In the genomic region with DNA sequence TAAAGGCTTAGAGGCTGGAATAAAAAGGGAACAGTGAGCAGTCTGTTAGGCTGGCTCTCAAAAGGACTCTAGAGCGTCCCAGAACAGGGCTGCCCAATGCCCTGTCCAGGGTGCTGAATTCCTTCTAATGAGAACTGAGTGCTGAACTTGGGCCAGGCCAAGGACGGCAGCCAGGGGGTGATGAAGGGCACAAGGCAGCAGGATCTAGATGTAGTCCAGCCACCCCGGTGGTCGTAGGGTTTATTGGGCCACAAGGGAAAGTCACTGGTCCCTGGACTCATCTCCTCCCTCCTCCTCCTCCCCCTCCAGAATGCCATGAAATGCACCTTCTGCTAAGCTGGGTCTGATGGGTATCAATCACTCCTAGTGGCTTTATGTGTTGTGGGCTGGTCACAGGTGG, we compare ENCODE assay signal across 1 cellular context.
TF ChIP-seq lines count a peak whose summit lies in the region.

No MANE protein-coding gene starts in this region.

TF ChIP-seq in HepG2, 621 proteins besides CTCF, POLR2A, EP300 and RAD21 (continued from another document and continues in another):
- TF ChIP-seq, protein P1, sequence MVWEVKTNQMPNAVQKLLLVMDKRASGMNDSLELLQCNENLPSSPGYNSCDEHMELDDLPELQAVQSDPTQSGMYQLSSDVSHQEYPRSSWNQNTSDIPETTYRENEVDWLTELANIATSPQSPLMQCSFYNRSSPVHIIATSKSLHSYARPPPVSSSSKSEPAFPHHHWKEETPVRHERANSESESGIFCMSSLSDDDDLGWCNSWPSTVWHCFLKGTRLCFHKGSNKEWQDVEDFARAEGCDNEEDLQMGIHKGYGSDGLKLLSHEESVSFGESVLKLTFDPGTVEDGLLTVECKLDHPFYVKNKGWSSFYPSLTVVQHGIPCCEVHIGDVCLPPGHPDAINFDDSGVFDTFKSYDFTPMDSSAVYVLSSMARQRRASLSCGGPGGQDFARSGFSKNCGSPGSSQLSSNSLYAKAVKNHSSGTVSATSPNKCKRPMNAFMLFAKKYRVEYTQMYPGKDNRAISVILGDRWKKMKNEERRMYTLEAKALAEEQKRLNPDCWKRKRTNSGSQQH (CRISPR knock-in tag; IDR thresholded peaks at IDR 0.05; ENCODE audit: low read depth), result peak; percentile 82; the same call in 1 of the 2 replicates
- TF ChIP-seq RELA (CRISPR knock-in tag; IDR thresholded peaks at IDR 0.05) (0 out of 2 replicates have a peak, but pooled peaks have one; percentile 67), ZMYM2 (CRISPR knock-in tag; IDR thresholded peaks at IDR 0.05) (no peak), ZNF556 (CRISPR knock-in tag; IDR thresholded peaks at IDR 0.05; ENCODE audit: borderline replicate concordance) (no peak), TRIM24 (CRISPR knock-in tag; IDR thresholded peaks at IDR 0.05) (no peak), FOXJ3 (CRISPR knock-in tag; IDR thresholded peaks at IDR 0.05; ENCODE audit: borderline replicate concordance) (no peak), SATB2 (CRISPR knock-in tag; IDR thresholded peaks at IDR 0.05) (peak; percentile 77; the same call in 1 of the 2 replicates), SMC3 (IDR thresholded peaks at IDR 0.05; ENCODE audit: low read length) (peak; percentile 25; the same call in 1 of the 2 replicates), ZNF160 (CRISPR knock-in tag; IDR thresholded peaks at IDR 0.05) (0 out of 2 replicates have a peak, but pooled peaks have one; percentile 51), ZNF558 (CRISPR knock-in tag; IDR thresholded peaks at IDR 0.05; ENCODE audit: borderline replicate concordance) (peak; percentile 76; the same call in 1 of the 2 replicates), ZNF614 (CRISPR knock-in tag; IDR thresholded peaks at IDR 0.05; ENCODE audit: borderline replicate concordance) (peak; percentile 59; the same call in 1 of the 2 replicates), ZNF12 (CRISPR knock-in tag; IDR thresholded peaks at IDR 0.05) (peak; percentile 42; the same call in 1 of the 2 replicates), HMG20B (CRISPR knock-in tag; conservative IDR thresholded peaks at IDR 0.05) (peak; percentile 71; the same call in 1 of the 2 replicates), ZNF773 (CRISPR knock-in tag; IDR thresholded peaks at IDR 0.05; ENCODE audit: borderline replicate concordance) (peak; percentile 83; the same call in 1 of the 2 replicates), ZBTB7B (CRISPR knock-in tag; IDR thresholded peaks at IDR 0.05) (peak; percentile 46; the same call in 1 of the 2 replicates), FOSL2 (CRISPR knock-in tag; IDR thresholded peaks at IDR 0.05) (peak; percentile 36; the same call in 1 of the 2 replicates), EHMT2 (IDR thresholded peaks at IDR 0.05; ENCODE audit: borderline replicate concordance, low read depth, low read length) (peak; percentile 97), KDM6A (CRISPR knock-in tag; IDR thresholded peaks at IDR 0.05; ENCODE audit: low read depth) (0 out of 2 replicates have a peak, but pooled peaks have one; percentile 15), ZSCAN12 (CRISPR knock-in tag; IDR thresholded peaks at IDR 0.05) (no peak), SMAD9 (CRISPR knock-in tag; IDR thresholded peaks at IDR 0.05) (0 out of 2 replicates have a peak, but pooled peaks have one; percentile 35), JUN (CRISPR knock-in tag; IDR thresholded peaks at IDR 0.05) (no peak), NR1H2 (CRISPR knock-in tag; IDR thresholded peaks at IDR 0.05; ENCODE audit: borderline replicate concordance, low read depth) (no peak), KLF15 (CRISPR knock-in tag; IDR thresholded peaks at IDR 0.05; ENCODE audit: borderline replicate concordance) (peak; percentile 75; the same call in 1 of the 2 replicates), ZNF644 (CRISPR knock-in tag; IDR thresholded peaks at IDR 0.05; ENCODE audit: low read depth) (0 out of 2 replicates have a peak, but pooled peaks have one; percentile 52), ZMYM4 (CRISPR knock-in tag; IDR thresholded peaks at IDR 0.05) (peak; percentile 60; the same call in 1 of the 2 replicates), MEIS1 (CRISPR knock-in tag; IDR thresholded peaks at IDR 0.05; ENCODE audit: borderline replicate concordance) (no peak), ZBTB42 (CRISPR knock-in tag; IDR thresholded peaks at IDR 0.05) (no peak), ZNF766 (CRISPR knock-in tag; IDR thresholded peaks at IDR 0.05; ENCODE audit: borderline replicate concordance) (peak; percentile 66; the same call in 1 of the 2 replicates), ZFP36L2 (CRISPR knock-in tag; IDR thresholded peaks at IDR 0.05) (0 out of 2 replicates have a peak, but pooled peaks have one; percentile 82)
- TF ChIP-seq, protein P2, sequence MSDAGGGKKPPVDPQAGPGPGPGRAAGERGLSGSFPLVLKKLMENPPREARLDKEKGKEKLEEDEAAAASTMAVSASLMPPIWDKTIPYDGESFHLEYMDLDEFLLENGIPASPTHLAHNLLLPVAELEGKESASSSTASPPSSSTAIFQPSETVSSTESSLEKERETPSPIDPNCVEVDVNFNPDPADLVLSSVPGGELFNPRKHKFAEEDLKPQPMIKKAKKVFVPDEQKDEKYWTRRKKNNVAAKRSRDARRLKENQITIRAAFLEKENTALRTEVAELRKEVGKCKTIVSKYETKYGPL (CRISPR knock-in tag; IDR thresholded peaks at IDR 0.05), result peak; percentile 48; the same call in 1 of the 2 replicates
- TF ChIP-seq, protein P3, sequence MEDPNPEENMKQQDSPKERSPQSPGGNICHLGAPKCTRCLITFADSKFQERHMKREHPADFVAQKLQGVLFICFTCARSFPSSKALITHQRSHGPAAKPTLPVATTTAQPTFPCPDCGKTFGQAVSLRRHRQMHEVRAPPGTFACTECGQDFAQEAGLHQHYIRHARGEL (CRISPR knock-in tag; IDR thresholded peaks at IDR 0.05), result no peak
- TF ChIP-seq, protein P4, sequence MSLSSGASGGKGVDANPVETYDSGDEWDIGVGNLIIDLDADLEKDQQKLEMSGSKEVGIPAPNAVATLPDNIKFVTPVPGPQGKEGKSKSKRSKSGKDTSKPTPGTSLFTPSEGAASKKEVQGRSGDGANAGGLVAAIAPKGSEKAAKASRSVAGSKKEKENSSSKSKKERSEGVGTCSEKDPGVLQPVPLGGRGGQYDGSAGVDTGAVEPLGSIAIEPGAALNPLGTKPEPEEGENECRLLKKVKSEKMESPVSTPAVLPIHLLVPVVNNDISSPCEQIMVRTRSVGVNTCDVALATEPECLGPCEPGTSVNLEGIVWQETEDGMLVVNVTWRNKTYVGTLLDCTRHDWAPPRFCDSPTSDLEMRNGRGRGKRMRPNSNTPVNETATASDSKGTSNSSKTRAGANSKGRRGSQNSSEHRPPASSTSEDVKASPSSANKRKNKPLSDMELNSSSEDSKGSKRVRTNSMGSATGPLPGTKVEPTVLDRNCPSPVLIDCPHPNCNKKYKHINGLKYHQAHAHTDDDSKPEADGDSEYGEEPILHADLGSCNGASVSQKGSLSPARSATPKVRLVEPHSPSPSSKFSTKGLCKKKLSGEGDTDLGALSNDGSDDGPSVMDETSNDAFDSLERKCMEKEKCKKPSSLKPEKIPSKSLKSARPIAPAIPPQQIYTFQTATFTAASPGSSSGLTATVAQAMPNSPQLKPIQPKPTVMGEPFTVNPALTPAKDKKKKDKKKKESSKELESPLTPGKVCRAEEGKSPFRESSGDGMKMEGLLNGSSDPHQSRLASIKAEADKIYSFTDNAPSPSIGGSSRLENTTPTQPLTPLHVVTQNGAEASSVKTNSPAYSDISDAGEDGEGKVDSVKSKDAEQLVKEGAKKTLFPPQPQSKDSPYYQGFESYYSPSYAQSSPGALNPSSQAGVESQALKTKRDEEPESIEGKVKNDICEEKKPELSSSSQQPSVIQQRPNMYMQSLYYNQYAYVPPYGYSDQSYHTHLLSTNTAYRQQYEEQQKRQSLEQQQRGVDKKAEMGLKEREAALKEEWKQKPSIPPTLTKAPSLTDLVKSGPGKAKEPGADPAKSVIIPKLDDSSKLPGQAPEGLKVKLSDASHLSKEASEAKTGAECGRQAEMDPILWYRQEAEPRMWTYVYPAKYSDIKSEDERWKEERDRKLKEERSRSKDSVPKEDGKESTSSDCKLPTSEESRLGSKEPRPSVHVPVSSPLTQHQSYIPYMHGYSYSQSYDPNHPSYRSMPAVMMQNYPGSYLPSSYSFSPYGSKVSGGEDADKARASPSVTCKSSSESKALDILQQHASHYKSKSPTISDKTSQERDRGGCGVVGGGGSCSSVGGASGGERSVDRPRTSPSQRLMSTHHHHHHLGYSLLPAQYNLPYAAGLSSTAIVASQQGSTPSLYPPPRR (CRISPR knock-in tag; IDR thresholded peaks at IDR 0.05; ENCODE audit: borderline replicate concordance), result no peak; the same call in 1 of the 2 replicates
- TF ChIP-seq, protein P5, sequence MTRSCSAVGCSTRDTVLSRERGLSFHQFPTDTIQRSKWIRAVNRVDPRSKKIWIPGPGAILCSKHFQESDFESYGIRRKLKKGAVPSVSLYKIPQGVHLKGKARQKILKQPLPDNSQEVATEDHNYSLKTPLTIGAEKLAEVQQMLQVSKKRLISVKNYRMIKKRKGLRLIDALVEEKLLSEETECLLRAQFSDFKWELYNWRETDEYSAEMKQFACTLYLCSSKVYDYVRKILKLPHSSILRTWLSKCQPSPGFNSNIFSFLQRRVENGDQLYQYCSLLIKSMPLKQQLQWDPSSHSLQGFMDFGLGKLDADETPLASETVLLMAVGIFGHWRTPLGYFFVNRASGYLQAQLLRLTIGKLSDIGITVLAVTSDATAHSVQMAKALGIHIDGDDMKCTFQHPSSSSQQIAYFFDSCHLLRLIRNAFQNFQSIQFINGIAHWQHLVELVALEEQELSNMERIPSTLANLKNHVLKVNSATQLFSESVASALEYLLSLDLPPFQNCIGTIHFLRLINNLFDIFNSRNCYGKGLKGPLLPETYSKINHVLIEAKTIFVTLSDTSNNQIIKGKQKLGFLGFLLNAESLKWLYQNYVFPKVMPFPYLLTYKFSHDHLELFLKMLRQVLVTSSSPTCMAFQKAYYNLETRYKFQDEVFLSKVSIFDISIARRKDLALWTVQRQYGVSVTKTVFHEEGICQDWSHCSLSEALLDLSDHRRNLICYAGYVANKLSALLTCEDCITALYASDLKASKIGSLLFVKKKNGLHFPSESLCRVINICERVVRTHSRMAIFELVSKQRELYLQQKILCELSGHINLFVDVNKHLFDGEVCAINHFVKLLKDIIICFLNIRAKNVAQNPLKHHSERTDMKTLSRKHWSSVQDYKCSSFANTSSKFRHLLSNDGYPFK (CRISPR knock-in tag; IDR thresholded peaks at IDR 0.05; ENCODE audit: borderline replicate concordance), result peak; percentile 42; the same call in 1 of the 2 replicates
- TF ChIP-seq, protein P6, sequence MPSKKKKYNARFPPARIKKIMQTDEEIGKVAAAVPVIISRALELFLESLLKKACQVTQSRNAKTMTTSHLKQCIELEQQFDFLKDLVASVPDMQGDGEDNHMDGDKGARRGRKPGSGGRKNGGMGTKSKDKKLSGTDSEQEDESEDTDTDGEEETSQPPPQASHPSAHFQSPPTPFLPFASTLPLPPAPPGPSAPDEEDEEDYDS (CRISPR knock-in tag; IDR thresholded peaks at IDR 0.05), result peak; percentile 50; the same call in 1 of the 2 replicates
- TF ChIP-seq, protein P7, sequence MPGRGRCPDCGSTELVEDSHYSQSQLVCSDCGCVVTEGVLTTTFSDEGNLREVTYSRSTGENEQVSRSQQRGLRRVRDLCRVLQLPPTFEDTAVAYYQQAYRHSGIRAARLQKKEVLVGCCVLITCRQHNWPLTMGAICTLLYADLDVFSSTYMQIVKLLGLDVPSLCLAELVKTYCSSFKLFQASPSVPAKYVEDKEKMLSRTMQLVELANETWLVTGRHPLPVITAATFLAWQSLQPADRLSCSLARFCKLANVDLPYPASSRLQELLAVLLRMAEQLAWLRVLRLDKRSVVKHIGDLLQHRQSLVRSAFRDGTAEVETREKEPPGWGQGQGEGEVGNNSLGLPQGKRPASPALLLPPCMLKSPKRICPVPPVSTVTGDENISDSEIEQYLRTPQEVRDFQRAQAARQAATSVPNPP (CRISPR knock-in tag; IDR thresholded peaks at IDR 0.05), result no peak
- TF ChIP-seq, protein P8, sequence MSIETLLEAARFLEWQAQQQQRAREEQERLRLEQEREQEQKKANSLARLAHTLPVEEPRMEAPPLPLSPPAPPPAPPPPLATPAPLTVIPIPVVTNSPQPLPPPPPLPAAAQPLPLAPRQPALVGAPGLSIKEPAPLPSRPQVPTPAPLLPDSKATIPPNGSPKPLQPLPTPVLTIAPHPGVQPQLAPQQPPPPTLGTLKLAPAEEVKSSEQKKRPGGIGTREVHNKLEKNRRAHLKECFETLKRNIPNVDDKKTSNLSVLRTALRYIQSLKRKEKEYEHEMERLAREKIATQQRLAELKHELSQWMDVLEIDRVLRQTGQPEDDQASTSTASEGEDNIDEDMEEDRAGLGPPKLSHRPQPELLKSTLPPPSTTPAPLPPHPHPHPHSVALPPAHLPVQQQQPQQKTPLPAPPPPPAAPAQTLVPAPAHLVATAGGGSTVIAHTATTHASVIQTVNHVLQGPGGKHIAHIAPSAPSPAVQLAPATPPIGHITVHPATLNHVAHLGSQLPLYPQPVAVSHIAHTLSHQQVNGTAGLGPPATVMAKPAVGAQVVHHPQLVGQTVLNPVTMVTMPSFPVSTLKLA (IDR thresholded peaks at IDR 0.05), result no peak
- TF ChIP-seq, protein P9, sequence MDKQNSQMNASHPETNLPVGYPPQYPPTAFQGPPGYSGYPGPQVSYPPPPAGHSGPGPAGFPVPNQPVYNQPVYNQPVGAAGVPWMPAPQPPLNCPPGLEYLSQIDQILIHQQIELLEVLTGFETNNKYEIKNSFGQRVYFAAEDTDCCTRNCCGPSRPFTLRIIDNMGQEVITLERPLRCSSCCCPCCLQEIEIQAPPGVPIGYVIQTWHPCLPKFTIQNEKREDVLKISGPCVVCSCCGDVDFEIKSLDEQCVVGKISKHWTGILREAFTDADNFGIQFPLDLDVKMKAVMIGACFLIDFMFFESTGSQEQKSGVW (CRISPR knock-in tag; IDR thresholded peaks at IDR 0.05; ENCODE audit: borderline replicate concordance), result no peak
- TF ChIP-seq, protein P10, sequence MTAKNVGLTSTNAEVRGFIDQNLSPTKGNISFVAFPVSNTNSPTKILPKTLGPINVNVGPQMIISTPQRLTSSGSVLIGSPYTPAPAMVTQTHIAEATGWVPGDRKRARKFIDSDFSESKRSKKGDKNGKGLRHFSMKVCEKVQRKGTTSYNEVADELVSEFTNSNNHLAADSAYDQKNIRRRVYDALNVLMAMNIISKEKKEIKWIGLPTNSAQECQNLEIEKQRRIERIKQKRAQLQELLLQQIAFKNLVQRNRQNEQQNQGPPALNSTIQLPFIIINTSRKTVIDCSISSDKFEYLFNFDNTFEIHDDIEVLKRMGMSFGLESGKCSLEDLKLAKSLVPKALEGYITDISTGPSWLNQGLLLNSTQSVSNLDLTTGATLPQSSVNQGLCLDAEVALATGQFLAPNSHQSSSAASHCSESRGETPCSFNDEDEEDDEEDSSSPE (CRISPR knock-in tag; IDR thresholded peaks at IDR 0.05), result no peak
- TF ChIP-seq, protein P11, sequence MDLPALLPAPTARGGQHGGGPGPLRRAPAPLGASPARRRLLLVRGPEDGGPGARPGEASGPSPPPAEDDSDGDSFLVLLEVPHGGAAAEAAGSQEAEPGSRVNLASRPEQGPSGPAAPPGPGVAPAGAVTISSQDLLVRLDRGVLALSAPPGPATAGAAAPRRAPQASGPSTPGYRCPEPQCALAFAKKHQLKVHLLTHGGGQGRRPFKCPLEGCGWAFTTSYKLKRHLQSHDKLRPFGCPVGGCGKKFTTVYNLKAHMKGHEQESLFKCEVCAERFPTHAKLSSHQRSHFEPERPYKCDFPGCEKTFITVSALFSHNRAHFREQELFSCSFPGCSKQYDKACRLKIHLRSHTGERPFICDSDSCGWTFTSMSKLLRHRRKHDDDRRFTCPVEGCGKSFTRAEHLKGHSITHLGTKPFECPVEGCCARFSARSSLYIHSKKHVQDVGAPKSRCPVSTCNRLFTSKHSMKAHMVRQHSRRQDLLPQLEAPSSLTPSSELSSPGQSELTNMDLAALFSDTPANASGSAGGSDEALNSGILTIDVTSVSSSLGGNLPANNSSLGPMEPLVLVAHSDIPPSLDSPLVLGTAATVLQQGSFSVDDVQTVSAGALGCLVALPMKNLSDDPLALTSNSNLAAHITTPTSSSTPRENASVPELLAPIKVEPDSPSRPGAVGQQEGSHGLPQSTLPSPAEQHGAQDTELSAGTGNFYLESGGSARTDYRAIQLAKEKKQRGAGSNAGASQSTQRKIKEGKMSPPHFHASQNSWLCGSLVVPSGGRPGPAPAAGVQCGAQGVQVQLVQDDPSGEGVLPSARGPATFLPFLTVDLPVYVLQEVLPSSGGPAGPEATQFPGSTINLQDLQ (CRISPR knock-in tag; IDR thresholded peaks at IDR 0.05), result no peak
